9 cellular contexts compared by ENCODE assay signal in genomic region chr19:40802300-40803169, GRCh38. TPM values are rescaled to one million over a fixed set of nuclear protein-coding genes. Genes with fewer than 3 reads are reported as not detected.
DNase-seq lines count a peak whose midpoint lies in the region; ATAC-seq, FAIRE-seq and TF ChIP-seq lines count a peak whose summit lies in the region.
"Had no signal": no experiment of that assay in that cellular context is flagged by ENCODE, and none has a peak within 500 bp of the region (broad histone marks: within the 10 kb centered on the region; RNA-seq: fewer than 3 reads in every experiment).

No MANE protein-coding gene starts in this region.

- H3K27me3 Mint-ChIP-seq in HFFc6 (ENCODE audit: insufficient read depth) = peaks cover 3% of the 10 kb centered on the region
- no peaks in the 10 kb centered on the region for H3K27me3 Mint-ChIP-seq in activated CD4-positive, alpha-beta memory T cell treated with anti-CD3 and anti-CD28 coated beads for 36 hours

- no peaks in the 10 kb centered on the region for H3K27me3 ChIP-seq in heart right ventricle
- no peaks in the 10 kb centered on the region for H3K27me3 ChIP-seq in small intestine (ENCODE audit: control insufficient read depth in 2 of 2, insufficient read depth in 2 of 2, low read length in 2 of 2)

- H3K9me3 ChIP-seq in heart right ventricle (no peaks in the 10 kb centered on the region), small intestine (ENCODE audit: control insufficient read depth, low read depth) (no peaks in the 10 kb centered on the region)

- H3K36me3 ChIP-seq in heart right ventricle (peaks cover 0 to 55% (median 13%) of the 10 kb centered on the region in 9 donors), small intestine (ENCODE audit: control insufficient read depth in 2 of 2, insufficient read depth in 2 of 2, low read length in 2 of 2) (peaks cover 0 to 4% of the 10 kb centered on the region in 2 donors)

- TF ChIP-seq CTCF in HFFc6 (IDR thresholded peaks at IDR 0.05) (no peak), heart right ventricle (IDR thresholded peaks at IDR 0.05) (no peak)

- peaks cover 54 to 87% (median 83%) of the 10 kb centered on the region in 9 donors for H3K4me1 ChIP-seq in heart right ventricle
- H3K4me1 ChIP-seq in small intestine (ENCODE audit: control insufficient read depth in 2 of 2, insufficient read depth in 1 of 2, low read depth in 1 of 2, low read length in 1 of 2) = peaks cover 27 to 32% of the 10 kb centered on the region in 2 donors

- 14% methylated on average over 11 of the region's 11 CpGs for WGBS in heart right ventricle, 2 donors
- WGBS in small intestine, 3 donors = 19 to 37% (median 22%) methylated on average over 10 to 11 of the region's 11 CpGs

- ATAC-seq in heart right ventricle (peak; percentile 3 to 38 (median 33)), GM19328 (IDR thresholded peaks at IDR 0.05; ENCODE audit: unreplicated experiment) (no peak)

- peak overlapping the region; percentile 68 for H3K27ac Mint-ChIP-seq in HFFc6
- H3K27ac Mint-ChIP-seq in activated CD4-positive, alpha-beta memory T cell treated with anti-CD3 and anti-CD28 coated beads for 36 hours = peak overlapping the region; percentile 89

- no peaks in the 10 kb centered on the region for H3K9me3 Mint-ChIP-seq in HFFc6
- no peaks in the 10 kb centered on the region for H3K9me3 Mint-ChIP-seq in activated CD4-positive, alpha-beta memory T cell treated with anti-CD3 and anti-CD28 coated beads for 36 hours

- peaks cover 12% of the 10 kb centered on the region for H3K36me3 Mint-ChIP-seq in HFFc6 (ENCODE audit: low read depth)
- H3K36me3 Mint-ChIP-seq in activated CD4-positive, alpha-beta memory T cell treated with anti-CD3 and anti-CD28 coated beads for 36 hours = peaks cover 39% of the 10 kb centered on the region

- CTCF ChIA-PET in activated CD4-positive, alpha-beta memory T cell treated with anti-CD3 and anti-CD28 coated beads for 36 hours (lab: Charles Lee) = interaction anchor here (1.3 to 1.6 kb wide), 2 partner anchors 139 to 168 kb away, joined by 3 read pairs; no protein-coding TSS in a partner anchor

- DNase-seq in HFFc6 (no peak), heart right ventricle (peak; percentile 81 to 84), small intestine (peak; percentile 73), putamen (ENCODE audit: low spot score) (no peak)
- DNase-seq in activated CD4-positive, alpha-beta memory T cell treated with anti-CD3 and anti-CD28 coated beads for 36 hours = no peak
- no peak for DNase-seq in stimulated activated CD8-positive, alpha-beta memory T cell treated with anti-CD3 and anti-CD28 coated beads, Interleukin-4, amount 100 ng/mL, for 48 hours
- no peak for DNase-seq in stimulated activated CD4-positive, alpha-beta T cell treated with anti-CD3 and anti-CD28 coated beads, Interleukin-4, amount 100 ng/mL, for 1 hour

- H3K4me3 ChIP-seq in heart right ventricle = peak overlapping the region in 9 of 10 donors; percentile 7 to 96 (median 87)
- peak overlapping the region in 1 of 2 donors; percentile 2 for H3K4me3 ChIP-seq in small intestine (ENCODE audit: low read depth in 1 of 2, low read length in 2 of 2)

- intact Hi-C loops in activated CD4-positive, alpha-beta memory T cell treated with anti-CD3 and anti-CD28 coated beads for 36 hours (cut with micrococcal nuclease) = loop anchor here (1.0 to 5.0 kb wide), 3 partner anchors 24 to 460 kb away; partner anchors contain the start of genes HNRNPUL1 and RAB4B
- intact Hi-C loops in heart right ventricle (cut with DNase I) = loop anchor here in 3 of 10 donors (5.0 to 10.0 kb wide), 3 partner anchors 50 to 388 kb away; partner anchors contain the start of genes ACTMAP (in 1 of the 3), PRX (in 1 of the 3) and SNRPA (in 1 of the 3)

- POLR2A ChIA-PET in activated CD4-positive, alpha-beta memory T cell treated with anti-CD3 and anti-CD28 coated beads for 36 hours (lab: Charles Lee) = interaction anchor here (0.6 to 0.9 kb wide), 4 partner anchors 35 to 86 kb away, joined by 3 to 7 read pairs (median 3); partner anchors contain the start of genes COQ8B and ITPKC

- H3K4me3 Mint-ChIP-seq in HFFc6 = peak overlapping the region; percentile 74
- peak overlapping the region; percentile 76 for H3K4me3 Mint-ChIP-seq in activated CD4-positive, alpha-beta memory T cell treated with anti-CD3 and anti-CD28 coated beads for 36 hours

- FAIRE-seq in small intestine (lab: Jason Lieb, UNC) = no peak

- H3K4me1 Mint-ChIP-seq in HFFc6 (ENCODE audit: low read depth) = peaks cover 73% of the 10 kb centered on the region
- H3K4me1 Mint-ChIP-seq in activated CD4-positive, alpha-beta memory T cell treated with anti-CD3 and anti-CD28 coated beads for 36 hours (ENCODE audit: low read depth) = peaks cover 86% of the 10 kb centered on the region

- H3K27ac ChIP-seq in heart right ventricle (peak overlapping the region; percentile 42 to 99 (median 94)), small intestine (ENCODE audit: low read depth in 1 of 2, low read length in 1 of 2) (peak overlapping the region; percentile 12 to 90)

RNA-seq across cellular contexts. Expression of gene EGLN2, which starts 3.5 kb away (rescaled TPM):
- total RNA-seq in HFFc6 (2021; fragmentation: NEBNext Ultra II Directional; extraction: Animal tissue kit (Norgen Biotek cat#: 25700)) = 10 to 100 TPM; 56.0 to 72.0 (median 60.1) TPM
- total RNA-seq in activated CD4-positive, alpha-beta memory T cell treated with anti-CD3 and anti-CD28 coated beads for 36 hours = 10 to 100 TPM; 89.1 to 90.3 TPM
- 10 to 100 TPM; 31.8 to 78.3 (median 42.8) TPM for total RNA-seq in heart right ventricle
- polyA plus RNA-seq in heart right ventricle (10 to 100 TPM; 75.3 to 78.6 TPM), small intestine (100 to 1,000 TPM in 1 of 3 donors, 10 to 100 TPM in 2; 68.9 to 103 (median 93.8) TPM)

RNA-seq across cellular contexts. Expression of gene RAB4B, which starts 24.5 kb away (rescaled TPM):
- total RNA-seq in HFFc6 (2021; fragmentation: NEBNext Ultra II Directional; extraction: Animal tissue kit (Norgen Biotek cat#: 25700)) = 10 to 100 TPM; 20.4 to 26.4 (median 22.0) TPM
- total RNA-seq in activated CD4-positive, alpha-beta memory T cell treated with anti-CD3 and anti-CD28 coated beads for 36 hours = 10 to 100 TPM; 38.0 to 41.7 TPM
- total RNA-seq in heart right ventricle = 10 to 100 TPM; 11.0 to 25.2 (median 13.5) TPM
- polyA plus RNA-seq in heart right ventricle = 10 to 100 TPM; 26.8 to 62.5 TPM
- polyA plus RNA-seq in small intestine = 10 to 100 TPM; 41.9 to 48.1 (median 44.3) TPM

RNA-seq across cellular contexts. Expression of gene MIA, which starts 27.2 kb away (rescaled TPM):
- total RNA-seq in HFFc6 (2021; fragmentation: NEBNext Ultra II Directional; extraction: Animal tissue kit (Norgen Biotek cat#: 25700)) = not detected
- under 1 TPM in 1 of 2 experiments, not detected in 1; 1.00 TPM for total RNA-seq in activated CD4-positive, alpha-beta memory T cell treated with anti-CD3 and anti-CD28 coated beads for 36 hours
- 1 to 10 TPM in 3 of 10 donors, under 1 TPM in 2, not detected in 5; 0.63 to 1.7 (median 1.0) TPM for total RNA-seq in heart right ventricle
- polyA plus RNA-seq in heart right ventricle = 1 to 10 TPM; 2.0 to 2.4 TPM
- polyA plus RNA-seq in small intestine = 1 to 10 TPM in 2 of 3 donors, not detected in 1; 3.2 to 4.3 TPM
- total RNA-seq: myocyte had no signal

RNA-seq across cellular contexts. Expression of gene CYP2A6, which starts 47.7 kb away (rescaled TPM):
- total RNA-seq in HFFc6 (2021; fragmentation: NEBNext Ultra II Directional; extraction: Animal tissue kit (Norgen Biotek cat#: 25700)) = not detected
- total RNA-seq in activated CD4-positive, alpha-beta memory T cell treated with anti-CD3 and anti-CD28 coated beads for 36 hours = not detected
- not detected for total RNA-seq in heart right ventricle
- polyA plus RNA-seq in heart right ventricle = not detected
- under 1 TPM in 1 of 3 donors, not detected in 2; 0.04 TPM for polyA plus RNA-seq in small intestine
- total RNA-seq: myocyte had no signal

RNA-seq across cellular contexts. Expression of gene SNRPA, which starts 51.5 kb away (rescaled TPM):
- 100 to 1,000 TPM in 4 of 6 experiments, 10 to 100 TPM in 2; 87.8 to 120 (median 104) TPM for total RNA-seq in HFFc6 (2021; fragmentation: NEBNext Ultra II Directional; extraction: Animal tissue kit (Norgen Biotek cat#: 25700))
- total RNA-seq in activated CD4-positive, alpha-beta memory T cell treated with anti-CD3 and anti-CD28 coated beads for 36 hours = 100 to 1,000 TPM; 241 to 253 TPM
- 10 to 100 TPM; 24.0 to 40.6 (median 34.4) TPM for total RNA-seq in heart right ventricle
- polyA plus RNA-seq in heart right ventricle = 10 to 100 TPM; 35.3 to 36.7 TPM
- polyA plus RNA-seq in small intestine = 10 to 100 TPM; 25.7 to 77.8 (median 36.7) TPM

Comparison
In these comparisons a context has a peak if more than half of its experiments do, and no peak if none do; other contexts are left out.
1. DNase-seq: peak in heart right ventricle (2 of 2) and small intestine (single experiment); none in HFFc6 (single experiment), activated CD4-positive, alpha-beta memory T cell treated with anti-CD3 and anti-CD28 coated beads for 36 hours (single experiment), stimulated activated CD8-positive, alpha-beta memory T cell treated with anti-CD3 and anti-CD28 coated beads, Interleukin-4, amount 100 ng/mL, for 48 hours (single experiment), putamen (single experiment) and stimulated activated CD4-positive, alpha-beta T cell treated with anti-CD3 and anti-CD28 coated beads, Interleukin-4, amount 100 ng/mL, for 1 hour (single experiment).